Comparison of ENCODE assay signal across 8 cellular contexts in the genomic region with DNA sequence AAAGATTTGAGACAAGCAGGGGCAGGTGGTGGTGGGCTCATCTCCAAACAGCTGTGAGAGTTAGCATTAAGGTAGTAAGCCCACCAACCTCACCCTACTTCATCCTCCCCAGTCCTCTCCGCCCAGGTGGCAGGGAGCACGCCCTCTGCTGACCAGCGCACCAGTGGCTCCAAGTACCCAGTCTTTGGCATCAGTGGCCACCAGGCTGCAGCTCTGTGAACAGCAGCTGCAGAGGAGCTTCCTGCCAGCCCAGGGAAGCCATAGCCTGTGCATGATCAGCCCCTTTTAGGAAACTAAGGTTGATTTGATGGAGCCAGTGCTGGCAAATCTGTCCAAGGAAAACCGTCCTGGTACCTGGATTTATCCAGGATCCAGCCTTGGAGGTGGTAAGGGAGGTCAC. TPM values are rescaled to one million over a fixed set of nuclear protein-coding genes. Genes with fewer than 3 reads are reported as not detected.
A peak's percentile ranks its signal among the peaks of the same experiment; 100 is the strongest.
DNase-seq lines count a peak whose midpoint lies in the region; ATAC-seq, FAIRE-seq and TF ChIP-seq lines count a peak whose summit lies in the region.

No MANE protein-coding gene starts in this region.

- in situ Hi-C loops in GM12878 (cut with MboI) = no loop called here

- ATAC-seq in GM23338 = peak; percentile 94
- ATAC-seq in GM12878 = peak; percentile 96
- ATAC-seq in lung (ENCODE audit: insufficient read depth, low FRiP score) = no peak

- no peaks in the 10 kb centered on the region for H3K9me3 ChIP-seq in GM12878 (replicated peaks; ENCODE audit: control insufficient read depth, insufficient read depth, low read length)
- H3K9me3 ChIP-seq in lung (ENCODE audit: control insufficient read depth in 2 of 2, insufficient read depth in 1 of 2, low read length in 1 of 2) = no peaks in the 10 kb centered on the region
- H3K9me3 ChIP-seq in vagina = no peaks in the 10 kb centered on the region

- H3K4me1 ChIP-seq in GM23338 (ENCODE audit: insufficient read depth) (peaks cover 42% of the 10 kb centered on the region), GM12878 (ENCODE audit: control insufficient read depth, insufficient read depth, low read length) (no peaks in the 10 kb centered on the region), lung (ENCODE audit: control insufficient read depth in 2 of 2, insufficient read depth in 2 of 2, low read length in 2 of 2) (no peaks in the 10 kb centered on the region), vagina (no peaks in the 10 kb centered on the region)

- POLR2A ChIA-PET in GM12878 (lab: Charles Lee) = interaction anchor here (1.0 kb wide), 1 partner anchor 10 kb away, joined by 5 read pairs; no protein-coding TSS in a partner anchor

- RAD21 ChIA-PET in GM12878 (lab: Charles Lee; ENCODE audit: unreplicated experiment) = interaction anchor here (1.0 to 1.5 kb wide), 3 partner anchors 17 to 56 kb away, joined by 3 to 6 read pairs (median 6); no protein-coding TSS in a partner anchor

- TF ChIP-seq CTCF in GM23338 (conservative IDR thresholded peaks at IDR 0.05; ENCODE audit: low read depth in 2 of 2) (peak; percentile 85 to 96), GM12878 (IDR thresholded peaks at IDR 0.05 in 2 of 3, conservative IDR thresholded peaks at IDR 0.05 in 1 of 3; ENCODE audit: control insufficient read depth in 2 of 3, extremely low read depth in 1 of 3, insufficient read depth in 1 of 3, low read depth in 3 of 3, low read length in 3 of 3) (peak; percentile 49 to 75 (median 67); a peak in 5 of 6 replicates), lung (IDR thresholded peaks at IDR 0.05; ENCODE audit: control extremely low read depth, extremely low read depth) (peak; percentile 19), vagina (IDR thresholded peaks at IDR 0.05) (no peak)

- no peak overlapping the region for H3K9ac ChIP-seq in GM12878 (ENCODE audit: control insufficient read depth, insufficient read depth, low read length)

- TF ChIP-seq EP300 in GM12878 (IDR thresholded peaks at IDR 0.05; ENCODE audit: borderline replicate concordance in 1 of 2, control insufficient read depth in 1 of 2, low read depth in 2 of 2, low read length in 2 of 2) = no peak

- no peak overlapping the region; the same call in 1 of the 2 replicates for H3K4me2 ChIP-seq in GM23338
- H3K4me2 ChIP-seq in GM12878 (ENCODE audit: control insufficient read depth, insufficient read depth) = no peak overlapping the region

- H2AFZ ChIP-seq in GM23338 = no peak overlapping the region
- H2AFZ ChIP-seq in GM12878 (ENCODE audit: control insufficient read depth, low read depth, low read length) = no peak overlapping the region

- peak; percentile 67 for DNase-seq in ELR (ENCODE audit: low read depth)
- peak; percentile 85 for DNase-seq in GM23338 (ENCODE audit: low spot score)
- peak; percentile 29 for DNase-seq in NCI-H146 treated with DMSO at 0.1 percent for 48 hours (lab: John Stamatoyannopoulos, UW; ENCODE audit: unreplicated experiment)
- DNase-seq in GM12878 (ENCODE audit: low read depth, low spot score) = no peak
- DNase-seq in lung (ENCODE audit: low spot score) = no peak
- DNase-seq in vagina (ENCODE audit: extremely low spot score in 2 of 2) = no peak
- DNase-seq in GOT3 (lab: John Stamatoyannopoulos, UW) = no peak
- no peak for DNase-seq in GM19240 (ENCODE audit: insufficient read length, low spot score)

- H3K27ac ChIP-seq in GM23338 (ENCODE audit: low read depth) (no peak overlapping the region), GM12878 (ENCODE audit: control insufficient read depth, insufficient read depth) (no peak overlapping the region), lung (ENCODE audit: low read depth in 1 of 2, low read length in 1 of 2) (no peak overlapping the region), vagina (no peak overlapping the region)

- H3K9me2 ChIP-seq in GM23338 (ENCODE audit: insufficient read depth) = no peaks in the 10 kb centered on the region

- no peak for FAIRE-seq in GM12878 (lab: Jason Lieb, UNC)

- CTCF ChIA-PET in GM12878 (lab: Yijun Ruan, JAX) = interaction anchor here (0.7 to 8.0 kb wide), 15 partner anchors 9 to 275 kb away, joined by 3 to 61 read pairs (median 4); a partner anchor contains a TSS

- no peak for TF ChIP-seq POLR2A in GM12878 (IDR thresholded peaks at IDR 0.05; ENCODE audit: low read depth, low read length)
- no peak for TF ChIP-seq POLR2A in vagina (IDR thresholded peaks at IDR 0.05)

- H3K9me3 Mint-ChIP-seq in GM23338 = no peaks in the 10 kb centered on the region

- H3F3A ChIP-seq in GM23338 (replicated peaks; ENCODE audit: low read depth) = no peaks in the 10 kb centered on the region

- no peak overlapping the region for H3K4me3 Mint-ChIP-seq in GM23338

- intact Hi-C loops in GM12878 (cut with micrococcal nuclease; ENCODE audit: unreplicated experiment) = loop anchor here (1.0 to 5.0 kb wide), 4 partner anchors 17 to 276 kb away; no protein-coding TSS in a partner anchor
- intact Hi-C loops in vagina (cut with DNase I) = no loop called here

- SMC1A ChIA-PET in GM12878 (lab: Charles Lee; ENCODE audit: uncharacterized antibody, unreplicated experiment) = interaction anchor here (0.6 to 2.7 kb wide), 10 partner anchors 9 to 289 kb away, joined by 3 to 9 read pairs (median 3); no protein-coding TSS in a partner anchor

- H3K79me2 ChIP-seq in GM23338 (replicated peaks; ENCODE audit: insufficient read depth) = no peaks in the 10 kb centered on the region
- no peaks in the 10 kb centered on the region for H3K79me2 ChIP-seq in GM12878 (ENCODE audit: control insufficient read depth, insufficient read depth, low read length)

- H3K27ac Mint-ChIP-seq in GM23338 = peak overlapping the region; percentile 68

- H3K36me3 ChIP-seq in GM23338 (ENCODE audit: insufficient read depth) (no peaks in the 10 kb centered on the region), GM12878 (ENCODE audit: control insufficient read depth in 2 of 2, insufficient read depth in 2 of 2, low read length in 1 of 2) (no peaks in the 10 kb centered on the region), lung (ENCODE audit: control insufficient read depth in 2 of 2, insufficient read depth in 2 of 2, low read length in 2 of 2) (no peaks in the 10 kb centered on the region), vagina (no peaks in the 10 kb centered on the region)

- H3K27me3 ChIP-seq in GM23338 (ENCODE audit: insufficient read depth) (no peaks in the 10 kb centered on the region), GM12878 (replicated peaks in 1 of 2; ENCODE audit: control insufficient read depth in 2 of 2, insufficient read depth in 2 of 2, low read length in 1 of 2) (no peaks in the 10 kb centered on the region), lung (ENCODE audit: control insufficient read depth, insufficient read depth) (no peaks in the 10 kb centered on the region), vagina (no peaks in the 10 kb centered on the region)

- no peaks in the 10 kb centered on the region for H4K20me1 ChIP-seq in GM23338 (replicated peaks; ENCODE audit: insufficient read depth)
- no peaks in the 10 kb centered on the region for H4K20me1 ChIP-seq in GM12878 (ENCODE audit: control insufficient read depth, insufficient read depth)

- no TSS peak for BruUV-seq in GM12878 (replicated peaks; lab: Mats Ljungman, UMichigan)

- H3K4me1 Mint-ChIP-seq in GM23338 = peaks cover 57% of the 10 kb centered on the region

- WGBS in GM12878 (ENCODE audit: insufficient coverage, insufficient replicate concordance, low lambda C conversion rate, missing lambda C conversion rate) = 0% methylated on average over 4 of the region's 4 CpGs
- 46 to 60% methylated on average over 4 of the region's 4 CpGs for WGBS in lung, 2 donors

- H3K4me3 ChIP-seq in GM23338 (no peak overlapping the region), GM12878 (no peak overlapping the region), lung (no peak overlapping the region), vagina (no peak overlapping the region)

- H3K27me3 Mint-ChIP-seq in GM23338 (ENCODE audit: insufficient read depth, low read depth, poor library complexity) = no peaks in the 10 kb centered on the region

- H3K36me3 Mint-ChIP-seq in GM23338 (ENCODE audit: low read depth) = no peaks in the 10 kb centered on the region

- peak; percentile 28; the same call in 1 of the 2 replicates for TF ChIP-seq RAD21 in GM12878 (IDR thresholded peaks at IDR 0.05; ENCODE audit: insufficient read depth, low read depth, low read length)

RNA-seq across cellular contexts. Expression of a gene that starts 21.7 kb away (rescaled TPM):
- 34.2 and 41.3 TPM in 2 replicates for total RNA-seq in GM23338 (2014; rRNA removed; shearing (Covaris generic))
- polyA plus RNA-seq in GM23338 (2016; fragmentation: Nextera tagmentation; extraction: Ambion mirVana) (32.9 and 33.2 TPM in 2 replicates), GM12878 (2011; rRNA removed) (0.05 TPM in 1 of 2 replicates, not detected in the other), GM12878 (2014; fragmentation: Illumina TruSeq; extraction: Trizol) (0.79 and 1.4 TPM in 2 replicates), GM12878 (2014; fragmentation: Nextera tagmentation; extraction: Ambion mirVana) (under 1 TPM; 0.10 to 0.15 TPM), GM12878 (2014; rRNA removed) (7.3 and 7.7 TPM in 2 replicates), GM12878 (2016; fragmentation: Nextera tagmentation; extraction: Ambion mirVana) (10 to 100 TPM; 13.1 to 13.9 TPM), lung (100 to 1,000 TPM in 1 of 2 donors, 10 to 100 TPM in 1; 59.1 to 114 TPM)
- not detected in 2 replicates for total RNA-seq in GM12878 (2013; cell fraction: nucleolus; rRNA removed)
- total RNA-seq in GM12878 (2014; rRNA removed) (8.5 and 8.6 TPM in 2 replicates), GM12878 (2014; rRNA removed; fragmentation: Illumina TruSeq; extraction: Trizol) (1.3 and 1.8 TPM in 2 replicates), GM12878 (2021) (7.8 and 8.6 TPM in 2 replicates), lung (100 to 1,000 TPM in 1 of 2 donors, 10 to 100 TPM in 1; 23.2 to 122 TPM), vagina (156 TPM)
- polyA plus RNA-seq in GM12878 (2011; ENCODE audit: low read depth) = 0.42 TPM
- not detected in 2 replicates for polyA plus RNA-seq in GM12878 (2011; cell fraction: cytosol; rRNA removed)
- not detected in 2 replicates for polyA plus RNA-seq in GM12878 (2011; cell fraction: nucleus; rRNA removed)
- polyA plus RNA-seq in GM12878 (2012) = 1.6 and 2.2 TPM in 2 replicates
- polyA minus RNA-seq in GM12878 (2011; rRNA and poly(A)+ RNA removed) = not detected in 2 replicates
- 0.83 and 1.1 TPM in 2 replicates for polyA minus RNA-seq in GM12878 (2011; cell fraction: cytosol; rRNA and poly(A)+ RNA removed)
- polyA minus RNA-seq in GM12878 (2011; cell fraction: nucleus; rRNA and poly(A)+ RNA removed) = not detected in 2 replicates

RNA-seq across cellular contexts. Expression of a gene that starts 39.0 kb away (rescaled TPM):
- total RNA-seq in GM23338 (2014; rRNA removed; shearing (Covaris generic)) = 7.0 and 8.2 TPM in 2 replicates
- 3.9 and 4.8 TPM in 2 replicates for polyA plus RNA-seq in GM23338 (2016; fragmentation: Nextera tagmentation; extraction: Ambion mirVana)
- not detected in 2 replicates for total RNA-seq in GM12878 (2013; cell fraction: nucleolus; rRNA removed)
- not detected in 2 replicates for total RNA-seq in GM12878 (2014; rRNA removed)
- total RNA-seq in GM12878 (2014; rRNA removed; fragmentation: Illumina TruSeq; extraction: Trizol) = not detected in 2 replicates
- total RNA-seq in GM12878 (2021) = not detected in 2 replicates
- polyA plus RNA-seq in GM12878 (2011; ENCODE audit: low read depth) = not detected
- not detected in 2 replicates for polyA plus RNA-seq in GM12878 (2011; rRNA removed)
- polyA plus RNA-seq in GM12878 (2011; cell fraction: cytosol; rRNA removed) = not detected in 2 replicates
- not detected in 2 replicates for polyA plus RNA-seq in GM12878 (2011; cell fraction: nucleus; rRNA removed)
- not detected in 2 replicates for polyA plus RNA-seq in GM12878 (2012)
- not detected in 2 replicates for polyA plus RNA-seq in GM12878 (2014; fragmentation: Illumina TruSeq; extraction: Trizol)
- not detected for polyA plus RNA-seq in GM12878 (2014; fragmentation: Nextera tagmentation; extraction: Ambion mirVana)
- polyA plus RNA-seq in GM12878 (2014; rRNA removed) = not detected in 2 replicates
- not detected for polyA plus RNA-seq in GM12878 (2016; fragmentation: Nextera tagmentation; extraction: Ambion mirVana)
- not detected in 2 replicates for polyA minus RNA-seq in GM12878 (2011; rRNA and poly(A)+ RNA removed)
- polyA minus RNA-seq in GM12878 (2011; cell fraction: cytosol; rRNA and poly(A)+ RNA removed) = not detected in 2 replicates
- not detected in 2 replicates for polyA minus RNA-seq in GM12878 (2011; cell fraction: nucleus; rRNA and poly(A)+ RNA removed)
- not detected for total RNA-seq in lung
- not detected for polyA plus RNA-seq in lung
- not detected for total RNA-seq in vagina

RNA-seq across cellular contexts. Expression of a gene that starts 59.7 kb away (rescaled TPM):
- not detected in 2 replicates for total RNA-seq in GM23338 (2014; rRNA removed; shearing (Covaris generic))
- polyA plus RNA-seq in GM23338 (2016; fragmentation: Nextera tagmentation; extraction: Ambion mirVana) (0.15 TPM in 1 of 2 replicates, not detected in the other), GM12878 (2011; rRNA removed) (0.12 and 0.26 TPM in 2 replicates), GM12878 (2014; fragmentation: Illumina TruSeq; extraction: Trizol) (0.07 and 0.13 TPM in 2 replicates), GM12878 (2014; fragmentation: Nextera tagmentation; extraction: Ambion mirVana) (not detected), GM12878 (2014; rRNA removed) (0.05 and 0.08 TPM in 2 replicates), GM12878 (2016; fragmentation: Nextera tagmentation; extraction: Ambion mirVana) (not detected), lung (1 to 10 TPM in 1 of 2 donors, under 1 TPM in 1; 0.85 to 3.5 TPM)
- total RNA-seq in GM12878 (2013; cell fraction: nucleolus; rRNA removed) = 0.24 and 0.46 TPM in 2 replicates
- total RNA-seq in GM12878 (2014; rRNA removed) (0.06 and 0.11 TPM in 2 replicates), GM12878 (2014; rRNA removed; fragmentation: Illumina TruSeq; extraction: Trizol) (not detected in 2 replicates), GM12878 (2021) (0.10 TPM in 1 of 2 replicates, not detected in the other), lung (10 to 100 TPM in 1 of 2 donors, 1 to 10 TPM in 1; 5.6 to 12.0 TPM), vagina (not detected)
- not detected for polyA plus RNA-seq in GM12878 (2011; ENCODE audit: low read depth)
- polyA plus RNA-seq in GM12878 (2011; cell fraction: cytosol; rRNA removed) = 0.22 and 0.23 TPM in 2 replicates
- polyA plus RNA-seq in GM12878 (2011; cell fraction: nucleus; rRNA removed) = 0.35 and 0.55 TPM in 2 replicates
- 0.20 and 0.28 TPM in 2 replicates for polyA plus RNA-seq in GM12878 (2012)
- polyA minus RNA-seq in GM12878 (2011; rRNA and poly(A)+ RNA removed) = 0.31 and 0.37 TPM in 2 replicates
- polyA minus RNA-seq in GM12878 (2011; cell fraction: cytosol; rRNA and poly(A)+ RNA removed) = not detected in 2 replicates
- 0.24 and 0.38 TPM in 2 replicates for polyA minus RNA-seq in GM12878 (2011; cell fraction: nucleus; rRNA and poly(A)+ RNA removed)

Comparison
In these comparisons a context has a peak if more than half of its experiments do, and no peak if none do; other contexts are left out.
1. DNase-seq: peak in ELR (single experiment), GM23338 (single experiment) and NCI-H146 treated with DMSO at 0.1 percent for 48 hours (single experiment); none in GM12878 (single experiment), lung (single experiment), vagina (0 of 2), GOT3 (single experiment) and GM19240 (single experiment).
2. CTCF ChIP-seq: peak in GM23338 (2 of 2), GM12878 (3 of 3) and lung (single experiment); none in vagina (0 of 3).